Comparison of ENCODE assay signal across 20 cellular contexts in genomic region chr7:98621573-98622482, GRCh38. TPM values are rescaled to one million over a fixed set of nuclear protein-coding genes. Genes with fewer than 3 reads are reported as not detected.
DNase-seq lines count a peak whose midpoint lies in the region; TF ChIP-seq lines count a peak whose summit lies in the region.
"Had no signal": no experiment of that assay in that cellular context is flagged by ENCODE, and none has a peak within 500 bp of the region (broad histone marks: within the 10 kb centered on the region; RNA-seq: fewer than 3 reads in every experiment).

No MANE protein-coding gene starts in this region.

- H2BK12ac ChIP-seq in H9 (ENCODE audit: insufficient read length, low read depth, low read length) = no peak overlapping the region

- no peaks in the 10 kb centered on the region for H3K9me3 ChIP-seq in H9 (ENCODE audit: control insufficient read depth, low read depth, low read length)

- H3K4me2 ChIP-seq in H9 (ENCODE audit: insufficient read depth, insufficient read length, low read length) = no peak overlapping the region

- peaks cover 5% of the 10 kb centered on the region; the same call in 1 of the 2 replicates for H3K4me1 ChIP-seq in H9 (ENCODE audit: insufficient read depth, low read length)
- H3K4me1 ChIP-seq: BE2C had no signal

- H3K4ac ChIP-seq in H9 (ENCODE audit: low read depth, low read length) = no peak overlapping the region

- H4K20me1 ChIP-seq in H9 (ENCODE audit: control insufficient read depth, insufficient read depth, insufficient read length) = no peaks in the 10 kb centered on the region

- DNase-seq in NCI-H146 (lab: John Stamatoyannopoulos, UW) (peak; percentile 35), NCI-H146 treated with DMSO at 0.1 percent for 48 hours (lab: John Stamatoyannopoulos, UW; ENCODE audit: unreplicated experiment) (no peak), NCI-H524 (lab: John Stamatoyannopoulos, UW) (peak; percentile 64 to 85), glutamatergic neuron (no peak), type B pancreatic cell (ENCODE audit: extremely low spot score, unreplicated experiment) (no peak), ecto neural progenitor cell (ENCODE audit: low spot score) (no peak), H9 (no peak), COR-L47 (lab: John Stamatoyannopoulos, UW) (no peak)
- DNase-seq: 8988T; BE2C; CD4-positive, alpha-beta T cell; DMS153; GF-D8; GM23248; HCEC 1CT; NCI-H1105; NCI-H1930; NCI-H226; NCI-H526; SHP77 had no signal

- no peak overlapping the region for H4K91ac ChIP-seq in H9 (ENCODE audit: insufficient read length, low read depth, low read length)

- H3K18ac ChIP-seq in H9 (ENCODE audit: insufficient read length, low read depth, low read length) = no peak overlapping the region

- no peaks in the 10 kb centered on the region for H3K79me2 ChIP-seq in H9 (ENCODE audit: insufficient read depth, low read length)

- H3K27me3 ChIP-seq in H9 (ENCODE audit: insufficient read depth, low read length) = peaks cover 6% of the 10 kb centered on the region; the same call in 1 of the 2 replicates

- no peak overlapping the region for H2BK20ac ChIP-seq in H9 (ENCODE audit: low read depth, low read length, poor library complexity, severe bottlenecking)

- no peak overlapping the region for H3T11ph ChIP-seq in H9 (ENCODE audit: low read length)

- H3K27me3 Mint-ChIP-seq in glutamatergic neuron (ENCODE audit: unreplicated experiment) = peaks cover 8% of the 10 kb centered on the region
- H3K27me3 Mint-ChIP-seq in type B pancreatic cell = peaks cover 66% of the 10 kb centered on the region
- H3K27me3 Mint-ChIP-seq in H9 (ENCODE audit: low read depth) = peaks cover 74% of the 10 kb centered on the region

- peaks cover 11% of the 10 kb centered on the region for H3K23me2 ChIP-seq in H9 (ENCODE audit: insufficient read length, low read depth, low read length, poor library complexity, severe bottlenecking)

- peaks cover 29% of the 10 kb centered on the region for H3K4me1 Mint-ChIP-seq in glutamatergic neuron (ENCODE audit: low read depth, unreplicated experiment)
- H3K4me1 Mint-ChIP-seq in type B pancreatic cell (ENCODE audit: unreplicated experiment) = peaks cover 7% of the 10 kb centered on the region
- peaks cover 16 to 31% of the 10 kb centered on the region in 2 experiments for H3K4me1 Mint-ChIP-seq in H9

- no peaks in the 10 kb centered on the region for H3K79me1 ChIP-seq in H9 (ENCODE audit: insufficient read depth, low read depth, low read length, poor library complexity, severe bottlenecking)

- no peak overlapping the region for H3K9ac ChIP-seq in H9 (ENCODE audit: extremely low read depth, insufficient read length, low read length)
- H3K9ac ChIP-seq: GM23248 had no signal

- TF ChIP-seq CTCF in glutamatergic neuron (IDR thresholded peaks at IDR 0.05; ENCODE audit: partially characterized antibody, unreplicated experiment) = no peak
- TF ChIP-seq CTCF in type B pancreatic cell (conservative IDR thresholded peaks at IDR 0.05) = no peak
- no peak for TF ChIP-seq CTCF in H9 (conservative IDR thresholded peaks at IDR 0.05)

- no peak overlapping the region for H2AK5ac ChIP-seq in H9 (ENCODE audit: insufficient read length, low read length)

- H3K23ac ChIP-seq in H9 (ENCODE audit: insufficient read length, low read depth, low read length) = no peak overlapping the region

- H4K5ac ChIP-seq in H9 (ENCODE audit: insufficient read length, low read depth, low read length) = no peak overlapping the region

- H4K8ac ChIP-seq in H9 (replicated peaks; ENCODE audit: insufficient read length, low read depth, low read length) = no peak overlapping the region

- H2BK5ac ChIP-seq in H9 (ENCODE audit: insufficient read length, low read length) = no peak overlapping the region

- no peak overlapping the region for H3K14ac ChIP-seq in H9 (ENCODE audit: insufficient read depth, low read length)

- H2BK120ac ChIP-seq in H9 (ENCODE audit: low read depth, low read length, poor library complexity, severe bottlenecking) = no peak overlapping the region

- no peak overlapping the region for H3K56ac ChIP-seq in H9 (ENCODE audit: insufficient read length, low read depth, low read length)

- no peaks in the 10 kb centered on the region for H3K36me3 Mint-ChIP-seq in glutamatergic neuron (ENCODE audit: unreplicated experiment)
- H3K36me3 Mint-ChIP-seq in type B pancreatic cell = no peaks in the 10 kb centered on the region
- H3K36me3 Mint-ChIP-seq in H9 (ENCODE audit: insufficient read depth in 1 of 3, low read depth in 3 of 3) = peaks cover 4 to 29% (median 28%) of the 10 kb centered on the region in 3 experiments

- no peak overlapping the region for H2BK15ac ChIP-seq in H9 (ENCODE audit: low read depth, low read length)

- H3K9me3 Mint-ChIP-seq in glutamatergic neuron (ENCODE audit: unreplicated experiment) (peaks cover 8% of the 10 kb centered on the region), type B pancreatic cell (no peaks in the 10 kb centered on the region), H9 (no peaks in the 10 kb centered on the region)
- H3K9me3 Mint-ChIP-seq: CD4-positive, alpha-beta T cell had no signal

- H3K27ac ChIP-seq in H9 (ENCODE audit: insufficient read length, low read depth, low read length) = no peak overlapping the region
- H3K27ac ChIP-seq: GM23248 had no signal

- no peak overlapping the region for H2AFZ ChIP-seq in H9 (ENCODE audit: low read length)
- H2AFZ ChIP-seq: GM23248 had no signal

- H3K27ac Mint-ChIP-seq in glutamatergic neuron (ENCODE audit: unreplicated experiment) (no peak overlapping the region), type B pancreatic cell (no peak overlapping the region), H9 (no peak overlapping the region)
- H3K27ac Mint-ChIP-seq: CD4-positive, alpha-beta T cell had no signal

- H3K4me3 Mint-ChIP-seq in glutamatergic neuron (ENCODE audit: unreplicated experiment) = peak overlapping the region; percentile 93
- H3K4me3 Mint-ChIP-seq in type B pancreatic cell = peak overlapping the region; percentile 38
- no peak overlapping the region for H3K4me3 Mint-ChIP-seq in H9
- H3K4me3 Mint-ChIP-seq: CD4-positive, alpha-beta T cell had no signal

- WGBS in H9 (ENCODE audit: extremely low coverage, insufficient read length, low lambda C conversion rate) = no CpG with 5 or more reads among the region's 13 CpGs

RNA-seq across cellular contexts. Expression of gene NPTX2, which starts 4.7 kb away (rescaled TPM):
- 81.2 TPM for total RNA-seq in glutamatergic neuron (ENCODE audit: unreplicated experiment)
- total RNA-seq in type B pancreatic cell (ENCODE audit: low replicate concordance) = 14.2 and 24.6 TPM in 2 replicates
- total RNA-seq in H9 (2021) = 8.1 and 8.4 TPM in 2 replicates
- total RNA-seq: CD4-positive, alpha-beta T cell had no signal

Comparison
In these comparisons a context has a peak if more than half of its experiments do, and no peak if none do; other contexts are left out.
1. DNase-seq: peak in NCI-H146 (single experiment) and NCI-H524 (2 of 2); none in NCI-H146 treated with DMSO at 0.1 percent for 48 hours (single experiment), glutamatergic neuron (single experiment), type B pancreatic cell (single experiment), ecto neural progenitor cell (single experiment), H9 (single experiment) and COR-L47 (single experiment).
2. H3K4me3 Mint-ChIP-seq: peak in glutamatergic neuron (single experiment) and type B pancreatic cell (single experiment); none in H9 (0 of 2).